In the genomic region with DNA sequence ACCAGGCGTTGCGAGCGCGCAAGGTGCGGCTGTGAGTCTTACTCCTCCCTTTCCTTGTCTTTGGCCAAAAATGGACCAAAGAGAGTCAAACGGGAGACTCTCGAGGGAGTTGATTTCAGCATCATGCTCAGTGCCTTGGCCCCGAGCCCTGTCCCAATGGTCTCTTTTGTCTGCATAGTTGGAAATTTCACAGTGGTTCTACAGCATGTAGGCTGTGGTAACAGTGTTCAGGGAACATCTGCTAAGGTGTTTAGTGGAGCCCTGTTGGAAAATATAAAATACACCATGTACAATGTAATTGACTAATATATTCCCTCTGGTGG, we compare ENCODE assay signal across 1 cellular context.
TF ChIP-seq lines count a peak whose summit lies in the region.

No MANE protein-coding gene starts in this region.

TF ChIP-seq in GM23338, 12 proteins besides CTCF, POLR2A, EP300 and RAD21 (continued from another document):
- TF ChIP-seq, protein P1, sequence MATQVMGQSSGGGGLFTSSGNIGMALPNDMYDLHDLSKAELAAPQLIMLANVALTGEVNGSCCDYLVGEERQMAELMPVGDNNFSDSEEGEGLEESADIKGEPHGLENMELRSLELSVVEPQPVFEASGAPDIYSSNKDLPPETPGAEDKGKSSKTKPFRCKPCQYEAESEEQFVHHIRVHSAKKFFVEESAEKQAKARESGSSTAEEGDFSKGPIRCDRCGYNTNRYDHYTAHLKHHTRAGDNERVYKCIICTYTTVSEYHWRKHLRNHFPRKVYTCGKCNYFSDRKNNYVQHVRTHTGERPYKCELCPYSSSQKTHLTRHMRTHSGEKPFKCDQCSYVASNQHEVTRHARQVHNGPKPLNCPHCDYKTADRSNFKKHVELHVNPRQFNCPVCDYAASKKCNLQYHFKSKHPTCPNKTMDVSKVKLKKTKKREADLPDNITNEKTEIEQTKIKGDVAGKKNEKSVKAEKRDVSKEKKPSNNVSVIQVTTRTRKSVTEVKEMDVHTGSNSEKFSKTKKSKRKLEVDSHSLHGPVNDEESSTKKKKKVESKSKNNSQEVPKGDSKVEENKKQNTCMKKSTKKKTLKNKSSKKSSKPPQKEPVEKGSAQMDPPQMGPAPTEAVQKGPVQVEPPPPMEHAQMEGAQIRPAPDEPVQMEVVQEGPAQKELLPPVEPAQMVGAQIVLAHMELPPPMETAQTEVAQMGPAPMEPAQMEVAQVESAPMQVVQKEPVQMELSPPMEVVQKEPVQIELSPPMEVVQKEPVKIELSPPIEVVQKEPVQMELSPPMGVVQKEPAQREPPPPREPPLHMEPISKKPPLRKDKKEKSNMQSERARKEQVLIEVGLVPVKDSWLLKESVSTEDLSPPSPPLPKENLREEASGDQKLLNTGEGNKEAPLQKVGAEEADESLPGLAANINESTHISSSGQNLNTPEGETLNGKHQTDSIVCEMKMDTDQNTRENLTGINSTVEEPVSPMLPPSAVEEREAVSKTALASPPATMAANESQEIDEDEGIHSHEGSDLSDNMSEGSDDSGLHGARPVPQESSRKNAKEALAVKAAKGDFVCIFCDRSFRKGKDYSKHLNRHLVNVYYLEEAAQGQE (IDR thresholded peaks at IDR 0.05; ENCODE audit: unreplicated experiment), result no peak
- TF ChIP-seq NANOG (IDR thresholded peaks at IDR 0.05; ENCODE audit: borderline replicate concordance), result no peak
- TF ChIP-seq, protein P2, sequence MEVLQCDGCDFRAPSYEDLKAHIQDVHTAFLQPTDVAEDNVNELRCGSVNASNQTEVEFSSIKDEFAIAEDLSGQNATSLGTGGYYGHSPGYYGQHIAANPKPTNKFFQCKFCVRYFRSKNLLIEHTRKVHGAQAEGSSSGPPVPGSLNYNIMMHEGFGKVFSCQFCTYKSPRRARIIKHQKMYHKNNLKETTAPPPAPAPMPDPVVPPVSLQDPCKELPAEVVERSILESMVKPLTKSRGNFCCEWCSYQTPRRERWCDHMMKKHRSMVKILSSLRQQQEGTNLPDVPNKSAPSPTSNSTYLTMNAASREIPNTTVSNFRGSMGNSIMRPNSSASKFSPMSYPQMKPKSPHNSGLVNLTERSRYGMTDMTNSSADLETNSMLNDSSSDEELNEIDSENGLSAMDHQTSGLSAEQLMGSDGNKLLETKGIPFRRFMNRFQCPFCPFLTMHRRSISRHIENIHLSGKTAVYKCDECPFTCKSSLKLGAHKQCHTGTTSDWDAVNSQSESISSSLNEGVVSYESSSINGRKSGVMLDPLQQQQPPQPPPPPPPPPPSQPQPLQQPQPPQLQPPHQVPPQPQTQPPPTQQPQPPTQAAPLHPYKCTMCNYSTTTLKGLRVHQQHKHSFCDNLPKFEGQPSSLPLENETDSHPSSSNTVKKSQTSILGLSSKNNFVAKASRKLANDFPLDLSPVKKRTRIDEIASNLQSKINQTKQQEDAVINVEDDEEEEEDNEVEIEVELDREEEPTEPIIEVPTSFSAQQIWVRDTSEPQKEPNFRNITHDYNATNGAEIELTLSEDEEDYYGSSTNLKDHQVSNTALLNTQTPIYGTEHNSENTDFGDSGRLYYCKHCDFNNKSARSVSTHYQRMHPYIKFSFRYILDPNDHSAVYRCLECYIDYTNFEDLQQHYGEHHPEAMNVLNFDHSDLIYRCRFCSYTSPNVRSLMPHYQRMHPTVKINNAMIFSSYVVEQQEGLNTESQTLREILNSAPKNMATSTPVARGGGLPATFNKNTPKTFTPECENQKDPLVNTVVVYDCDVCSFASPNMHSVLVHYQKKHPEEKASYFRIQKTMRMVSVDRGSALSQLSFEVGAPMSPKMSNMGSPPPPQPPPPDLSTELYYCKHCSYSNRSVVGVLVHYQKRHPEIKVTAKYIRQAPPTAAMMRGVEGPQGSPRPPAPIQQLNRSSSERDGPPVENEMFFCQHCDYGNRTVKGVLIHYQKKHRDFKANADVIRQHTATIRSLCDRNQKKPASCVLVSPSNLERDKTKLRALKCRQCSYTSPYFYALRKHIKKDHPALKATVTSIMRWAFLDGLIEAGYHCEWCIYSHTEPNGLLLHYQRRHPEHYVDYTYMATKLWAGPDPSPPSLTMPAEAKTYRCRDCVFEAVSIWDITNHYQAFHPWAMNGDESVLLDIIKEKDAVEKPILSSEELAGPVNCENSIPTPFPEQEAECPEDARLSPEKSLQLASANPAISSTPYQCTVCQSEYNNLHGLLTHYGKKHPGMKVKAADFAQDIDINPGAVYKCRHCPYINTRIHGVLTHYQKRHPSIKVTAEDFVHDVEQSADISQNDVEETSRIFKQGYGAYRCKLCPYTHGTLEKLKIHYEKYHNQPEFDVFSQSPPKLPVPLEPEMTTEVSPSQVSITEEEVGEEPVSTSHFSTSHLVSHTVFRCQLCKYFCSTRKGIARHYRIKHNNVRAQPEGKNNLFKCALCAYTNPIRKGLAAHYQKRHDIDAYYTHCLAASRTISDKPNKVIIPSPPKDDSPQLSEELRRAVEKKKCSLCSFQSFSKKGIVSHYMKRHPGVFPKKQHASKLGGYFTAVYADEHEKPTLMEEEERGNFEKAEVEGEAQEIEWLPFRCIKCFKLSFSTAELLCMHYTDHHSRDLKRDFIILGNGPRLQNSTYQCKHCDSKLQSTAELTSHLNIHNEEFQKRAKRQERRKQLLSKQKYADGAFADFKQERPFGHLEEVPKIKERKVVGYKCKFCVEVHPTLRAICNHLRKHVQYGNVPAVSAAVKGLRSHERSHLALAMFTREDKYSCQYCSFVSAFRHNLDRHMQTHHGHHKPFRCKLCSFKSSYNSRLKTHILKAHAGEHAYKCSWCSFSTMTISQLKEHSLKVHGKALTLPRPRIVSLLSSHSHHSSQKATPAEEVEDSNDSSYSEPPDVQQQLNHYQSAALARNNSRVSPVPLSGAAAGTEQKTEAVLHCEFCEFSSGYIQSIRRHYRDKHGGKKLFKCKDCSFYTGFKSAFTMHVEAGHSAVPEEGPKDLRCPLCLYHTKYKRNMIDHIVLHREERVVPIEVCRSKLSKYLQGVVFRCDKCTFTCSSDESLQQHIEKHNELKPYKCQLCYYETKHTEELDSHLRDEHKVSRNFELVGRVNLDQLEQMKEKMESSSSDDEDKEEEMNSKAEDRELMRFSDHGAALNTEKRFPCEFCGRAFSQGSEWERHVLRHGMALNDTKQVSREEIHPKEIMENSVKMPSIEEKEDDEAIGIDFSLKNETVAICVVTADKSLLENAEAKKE (CRISPR knock-in tag; IDR thresholded peaks at IDR 0.05), result no peak
- no peak for TF ChIP-seq JUNB (IDR thresholded peaks at IDR 0.05; ENCODE audit: unreplicated experiment)
- no peak for TF ChIP-seq ZNF114 (CRISPR knock-in tag; IDR thresholded peaks at IDR 0.05)
TF ChIP-seq in GM23338: peak in this region for 0.
